Comparison of ENCODE assay signal across 2 cellular contexts in genomic region chr20:10508060-10508459, GRCh38.
TF ChIP-seq lines count a peak whose summit lies in the region.

No MANE protein-coding gene starts in this region.

TF ChIP-seq in liver, 16 proteins besides CTCF, POLR2A, EP300 and RAD21 (continued from another document):
- TF ChIP-seq REST (IDR thresholded peaks at IDR 0.05) = no peak
- TF ChIP-seq FOXA2 (IDR thresholded peaks at IDR 0.05) = no peak

TF ChIP-seq in HepG2, 621 proteins besides CTCF, POLR2A, EP300 and RAD21 (continued from another document):
- TF ChIP-seq ATF7-NPFF (CRISPR knock-in tag; IDR thresholded peaks at IDR 0.05; ENCODE audit: low read depth) = no peak
- no peak for TF ChIP-seq ZNF883 (CRISPR knock-in tag; IDR thresholded peaks at IDR 0.05; ENCODE audit: not compliant biosample characterization)
- no peak for TF ChIP-seq POLR2AphosphoS5 (IDR thresholded peaks at IDR 0.05; ENCODE audit: low read depth, low read length)
- TF ChIP-seq ZFP41 (CRISPR knock-in tag; IDR thresholded peaks at IDR 0.05; ENCODE audit: borderline replicate concordance) = no peak
- TF ChIP-seq NFYB (CRISPR knock-in tag; IDR thresholded peaks at IDR 0.05) = no peak
- TF ChIP-seq TOE1 (CRISPR knock-in tag; IDR thresholded peaks at IDR 0.05) = no peak
- TF ChIP-seq CENPBD1 (CRISPR knock-in tag; IDR thresholded peaks at IDR 0.05; ENCODE audit: borderline replicate concordance, low read depth) = no peak
- TF ChIP-seq DMTF1 (CRISPR knock-in tag; IDR thresholded peaks at IDR 0.05) = no peak
- TF ChIP-seq ZNF20 (CRISPR knock-in tag; IDR thresholded peaks at IDR 0.05) = no peak
- TF ChIP-seq MBD4 (IDR thresholded peaks at IDR 0.05; ENCODE audit: borderline replicate concordance, low read length) = no peak
- no peak for TF ChIP-seq HIVEP1 (CRISPR knock-in tag; IDR thresholded peaks at IDR 0.05)
- no peak for TF ChIP-seq MAFK (conservative IDR thresholded peaks at IDR 0.05 in 1 of 2, IDR thresholded peaks at IDR 0.05 in 1 of 2; ENCODE audit: low read length in 2 of 2)
